8 cellular contexts compared by ENCODE assay signal in genomic region chr5:55712023-55712859, GRCh38. TPM values are rescaled to one million over a fixed set of nuclear protein-coding genes. Genes with fewer than 3 reads are reported as not detected.
DNase-seq lines count a peak whose midpoint lies in the region; ATAC-seq and TF ChIP-seq lines count a peak whose summit lies in the region.

Gene SLC38A9, minus strand, starts transcription at chr5:55712324. Its CDS starts 14,366 bp downstream, at chr5:55697958.

- H3K27ac Mint-ChIP-seq in chondrocyte (ENCODE audit: unreplicated experiment), result peak within 1 kb of the TSS; percentile 96

- TF ChIP-seq POLR2A in GM19099 (IDR thresholded peaks at IDR 0.05; ENCODE audit: extremely low read depth, insufficient read length, low read depth), result peak; percentile 72

- peak within 1 kb of the TSS; percentile 100 for H3K4me3 Mint-ChIP-seq in chondrocyte (ENCODE audit: unreplicated experiment)

- DNase-seq in AG20443 (ENCODE audit: low spot score), result peak; percentile 98
- peak; percentile 78 for DNase-seq in NCI-H510A (lab: John Stamatoyannopoulos, UW)
- DNase-seq in activated CD4-positive, alpha-beta T cell treated with anti-CD3 and anti-CD28 coated beads for 1 hour, result peak; percentile 86
- peak; percentile 97 for DNase-seq in chondrocyte (ENCODE audit: low spot score)
- DNase-seq in kidney glomerular epithelial cell (lab: John Stamatoyannopoulos, UW), result peak; percentile 94
- peak; percentile 65 to 82 for DNase-seq in stimulated activated CD4-positive, alpha-beta T cell treated with anti-CD3 and anti-CD28 coated beads, Interleukin-1b, Interleukin-23, amount 100 ng/mL, for 1 hour (ENCODE audit: low read depth in 2 of 2)

- H3K4me1 Mint-ChIP-seq in chondrocyte (ENCODE audit: low read depth), result peaks cover 36% of the 10 kb centered on the region

- peaks cover 18% of the 10 kb centered on the region for H3K9me3 Mint-ChIP-seq in chondrocyte (ENCODE audit: low read depth)

- ATAC-seq in HG03432 (IDR thresholded peaks at IDR 0.05; ENCODE audit: unreplicated experiment), result peak; percentile 100

- H3K27me3 Mint-ChIP-seq in chondrocyte (ENCODE audit: low read depth), result no peaks in the 10 kb centered on the region

- H3K36me3 Mint-ChIP-seq in chondrocyte (ENCODE audit: low read depth), result peaks cover 5% of the 10 kb centered on the region

- no peak for TF ChIP-seq CTCF in chondrocyte (IDR thresholded peaks at IDR 0.05)

RNA-seq across cellular contexts. Expression of gene SLC38A9, which starts in this region (rescaled TPM):
- total RNA-seq in chondrocyte, result 20.7 to 21.5 TPM (median 21.2 TPM) in 3 replicates

Comparison
In these comparisons a context has a peak if more than half of its experiments do, and no peak if none do; other contexts are left out.
1. Peak in every context shown above with its lines: DNase-seq and ATAC-seq.